Comparison of ENCODE assay signal across 17 cellular contexts in the genomic region with DNA sequence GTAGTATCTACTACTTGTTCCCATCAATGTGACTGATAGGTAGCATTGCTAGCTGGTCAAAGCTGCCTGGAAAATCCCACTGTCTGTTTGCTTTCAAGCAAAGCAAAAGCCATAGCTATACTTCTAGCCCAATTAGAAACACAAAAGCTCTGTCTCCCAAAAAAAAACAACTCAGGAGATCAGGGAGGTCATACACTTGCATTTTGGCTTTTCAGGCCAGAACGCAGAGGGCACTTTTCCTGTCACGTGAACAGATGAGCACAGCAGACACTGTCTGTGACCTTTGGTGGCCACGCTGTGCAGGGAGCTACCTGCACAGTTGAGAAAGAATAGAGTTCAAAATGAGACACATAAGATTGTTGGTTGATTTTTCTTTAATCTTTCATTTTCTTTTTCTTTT.
"Had no signal": no experiment of that assay in that cellular context is flagged by ENCODE, and none has a peak within 500 bp of the region (broad histone marks: within the 10 kb centered on the region; RNA-seq: fewer than 3 reads in every experiment).

No MANE protein-coding gene starts in this region.

- H3K27ac ChIP-seq: heart right ventricle, left lung, thoracic aorta, upper lobe of right lung, VCaP had no signal

- FAIRE-seq: endometrium had no signal

- ATAC-seq: activated CD8-positive, alpha-beta memory T cell treated with anti-CD3 and anti-CD28 coated beads, Interleukin-2, amount 10 ng/mL, durations not matched to agents 7 days and 5 days; activated CD8-positive, alpha-beta T cell treated with anti-CD3 and anti-CD28 coated beads for 36 hours; activated naive CD4-positive, alpha-beta T cell treated with anti-CD3 and anti-CD28 coated beads, Interleukin-2, amount 50 U/mL, for 72 hours; naive thymus-derived CD8-positive, alpha-beta T cell; upper lobe of right lung had no signal

- H3K27me3 ChIP-seq: heart right ventricle, left lung, upper lobe of right lung had no signal

- H3K36me3 ChIP-seq: heart right ventricle, left lung, thoracic aorta, upper lobe of right lung had no signal

- H3K4me3 ChIP-seq: heart right ventricle, left lung, thoracic aorta, upper lobe of right lung had no signal

- H3K4me1 ChIP-seq: left lung, upper lobe of right lung had no signal

- DNase-seq: activated CD4-positive, alpha-beta T cell treated with anti-CD3 and anti-CD28 coated beads, Interleukin-2, amount 10 ng/mL, durations not matched to agents 7 days and 5 days; activated CD4-positive, CD25-positive, alpha-beta regulatory T cell treated with anti-CD3 and anti-CD28 coated beads, Interleukin-2, amount 50 U/mL, for 72 hours; activated CD8-positive, alpha-beta memory T cell treated with anti-CD3 and anti-CD28 coated beads, Interleukin-2, amount 10 ng/mL, durations not matched to agents 7 days and 5 days; activated CD8-positive, alpha-beta T cell treated with anti-CD3 and anti-CD28 coated beads for 36 hours; activated gamma-delta T cell; activated T-cell treated with anti-CD3 and anti-CD28 coated beads for 4 hours; aorta; heart right ventricle; left lung; naive thymus-derived CD8-positive, alpha-beta T cell; stimulated activated CD4-positive, alpha-beta T cell treated with anti-CD3 and anti-CD28 coated beads, Interleukin-4, amount 100 ng/mL, for 24 hours; stimulated activated naive CD4-positive, alpha-beta T cell treated with Interleukin-2 at 50 U/mL for 16 hours; upper lobe of right lung had no signal

- H3K9me3 ChIP-seq: heart right ventricle, left lung, thoracic aorta, upper lobe of right lung had no signal
